In genomic region chr1:155531624-155532023, GRCh38 we compare ENCODE assay signal across 31 cellular contexts. TPM values are rescaled to one million over a fixed set of nuclear protein-coding genes. Genes with fewer than 3 reads are reported as not detected.
A peak's percentile ranks its signal among the peaks of the same experiment; 100 is the strongest.
DNase-seq lines count a peak whose midpoint lies in the region; ATAC-seq, FAIRE-seq and TF ChIP-seq lines count a peak whose summit lies in the region.
"Had no signal": no experiment of that assay in that cellular context is flagged by ENCODE, and none has a peak within 500 bp of the region (broad histone marks: within the 10 kb centered on the region; RNA-seq: fewer than 3 reads in every experiment).

No MANE protein-coding gene starts in this region.

- RAD21 ChIA-PET in GM12878 (lab: Charles Lee; ENCODE audit: unreplicated experiment), result no interaction called here

- peaks cover 12% of the 10 kb centered on the region for H3K4me1 Mint-ChIP-seq in type B pancreatic cell (ENCODE audit: unreplicated experiment)

- H3K4me3 ChIP-seq in left ventricle myocardium inferior (no peak overlapping the region), heart right ventricle (no peak overlapping the region), GM12878 (no peak overlapping the region), HepG2 (replicated peaks in 1 of 3; ENCODE audit: insufficient read depth in 1 of 3, low read depth in 2 of 3, low read length in 3 of 3) (no peak overlapping the region)
- H3K4me3 ChIP-seq: A549, BLaER1, GM23248, uterus had no signal

- H3K27me3 ChIP-seq in left ventricle myocardium inferior (ENCODE audit: low read depth) (no peaks in the 10 kb centered on the region), heart right ventricle (no peaks in the 10 kb centered on the region), GM12878 (replicated peaks in 1 of 2; ENCODE audit: control insufficient read depth in 2 of 2, insufficient read depth in 2 of 2, low read length in 1 of 2) (no peaks in the 10 kb centered on the region), HepG2 (ENCODE audit: control insufficient read depth in 1 of 2, insufficient read depth in 2 of 2, low read length in 2 of 2) (no peaks in the 10 kb centered on the region)
- H3K27me3 ChIP-seq: BLaER1, uterus had no signal

- BruUV-seq in GM12878 (replicated peaks; lab: Mats Ljungman, UMichigan), result no TSS peak
- BruUV-seq in HepG2 (replicated peaks; lab: Mats Ljungman, UMichigan), result no TSS peak

- ATAC-seq in heart right ventricle, result no peak
- ATAC-seq in GM12878, result no peak
- no peak for ATAC-seq in HepG2
- ATAC-seq: A549; left cardiac atrium; Panc1; stimulated activated memory B cell treated with anti-CD40 and anti-IgM and Interleukin-4, amounts not matched to agents 10 μg/mL and 1 μg/mL and 100 μg/mL, for 72 hours had no signal

- H4K20me1 ChIP-seq in GM12878 (ENCODE audit: control insufficient read depth, insufficient read depth), result no peaks in the 10 kb centered on the region
- H4K20me1 ChIP-seq in HepG2 (ENCODE audit: insufficient read depth, low read length), result peaks cover 14% of the 10 kb centered on the region

- TF ChIP-seq RAD21 in GM12878 (IDR thresholded peaks at IDR 0.05; ENCODE audit: insufficient read depth, low read depth, low read length), result no peak
- TF ChIP-seq RAD21 in HepG2 (CRISPR knock-in tag; IDR thresholded peaks at IDR 0.05), result no peak

- POLR2A ChIA-PET in GM12878 (lab: Charles Lee), result no interaction called here
- POLR2A ChIA-PET in HepG2 (lab: Yijun Ruan, JAX), result no interaction called here

- H3K27ac ChIP-seq in left ventricle myocardium inferior (replicated peaks), result peak overlapping the region; percentile 15
- H3K27ac ChIP-seq in heart right ventricle, result peak overlapping the region in 1 of 10 donors; percentile 2
- H3K27ac ChIP-seq in GM12878 (ENCODE audit: control insufficient read depth, insufficient read depth), result 0 out of 2 replicates have a peak overlapping the region, but pooled peaks have one; percentile 31
- H3K27ac ChIP-seq in HepG2 (ENCODE audit: extremely low read length, insufficient read depth, low read length), result no peak overlapping the region
- H3K27ac ChIP-seq: A549, BLaER1, GM23248 had no signal

- DNase-seq in left ventricle myocardium inferior, result no peak
- no peak for DNase-seq in heart right ventricle
- no peak for DNase-seq in GM12878 (ENCODE audit: low read depth, low spot score)
- no peak for DNase-seq in HepG2 (ENCODE audit: low spot score)
- DNase-seq in type B pancreatic cell (ENCODE audit: extremely low spot score, unreplicated experiment), result no peak
- DNase-seq in stimulated activated CD4-positive, alpha-beta T cell treated with anti-CD3 and anti-CD28 coated beads, Interleukin-2, amount 100 ng/mL, for 48 hours, result no peak
- DNase-seq in SW 1271 (lab: John Stamatoyannopoulos, UW), result no peak
- no peak for DNase-seq in activated effector memory CD4-positive, alpha-beta T cell treated with anti-CD3 and anti-CD28 coated beads, Interleukin-2, amount 50 U/mL, for 16 hours
- DNase-seq: activated CD8-positive, alpha-beta memory T cell treated with anti-CD3 and anti-CD28 coated beads for 24 hours; activated naive CD4-positive, alpha-beta T cell treated with anti-CD3 and anti-CD28 coated beads, Interleukin-2, amount 10 ng/mL, durations not matched to agents 7 days and 5 days; activated T-cell treated with anti-CD3 and anti-CD28 coated beads, Interleukin-2, amount 50 U/mL, for 48 hours; anterior cingulate cortex; DND-41; GM23248; head of caudate nucleus; KG1; left cardiac atrium; mesendoderm; NCI-H1436; NCI-H2171; NCI-H510A treated with DMSO at 0.1 percent for 48 hours; nucleus accumbens; retina; SIG-M5; stimulated activated CD4-positive, alpha-beta T cell treated with anti-CD3 and anti-CD28 coated beads, Interleukin-4, amount 100 ng/mL, for 1 hour; uterus had no signal

- no peak for FAIRE-seq in GM12878 (lab: Jason Lieb, UNC)
- peak; percentile 48 for FAIRE-seq in HepG2 (lab: Jason Lieb, UNC)
- FAIRE-seq: A549 had no signal

- peaks cover 69% of the 10 kb centered on the region for H3K4me1 ChIP-seq in left ventricle myocardium inferior
- H3K4me1 ChIP-seq in heart right ventricle, result peaks cover 0 to 67% (median 55%) of the 10 kb centered on the region in 9 donors
- peaks cover 33% of the 10 kb centered on the region for H3K4me1 ChIP-seq in GM12878 (ENCODE audit: control insufficient read depth, insufficient read depth, low read length)
- H3K4me1 ChIP-seq in HepG2 (ENCODE audit: insufficient read depth, low read length), result peaks cover 39% of the 10 kb centered on the region

- no peaks in the 10 kb centered on the region for H3K9me3 Mint-ChIP-seq in type B pancreatic cell
- H3K9me3 Mint-ChIP-seq: activated naive CD4-positive, alpha-beta T cell treated with anti-CD3 and anti-CD28 coated beads, Interleukin-2, amount 10 ng/mL, durations not matched to agents 7 days and 5 days; dendritic cell treated with granulocyte-macrophage colony-stimulating factor and Interleukin-4, amounts not matched to agents 40 ng/mL and 50 ng/mL, for 4 days; stimulated activated memory B cell treated with anti-CD40 and anti-IgM and Interleukin-4, amounts not matched to agents 10 μg/mL and 1 μg/mL and 100 μg/mL, for 72 hours had no signal

- no peak for TF ChIP-seq POLR2A in GM12878 (IDR thresholded peaks at IDR 0.05; ENCODE audit: low read depth, low read length)
- no peak for TF ChIP-seq POLR2A in HepG2 (IDR thresholded peaks at IDR 0.05; ENCODE audit: insufficient read depth in 1 of 2, low read depth in 2 of 2, low read length in 2 of 2)

- TF ChIP-seq EP300 in GM12878 (IDR thresholded peaks at IDR 0.05; ENCODE audit: borderline replicate concordance in 1 of 2, control insufficient read depth in 1 of 2, low read depth in 2 of 2, low read length in 2 of 2) (no peak), HepG2 (IDR thresholded peaks at IDR 0.05; ENCODE audit: low read depth in 2 of 2, low read length in 2 of 2) (no peak), HepG2 (CRISPR knock-in tag; IDR thresholded peaks at IDR 0.05; ENCODE audit: borderline replicate concordance) (no peak)

- peaks cover 4% of the 10 kb centered on the region for H3K36me3 Mint-ChIP-seq in type B pancreatic cell

- H3K9me3 ChIP-seq in left ventricle myocardium inferior (replicated peaks), result no peaks in the 10 kb centered on the region
- H3K9me3 ChIP-seq in heart right ventricle, result no peaks in the 10 kb centered on the region
- H3K9me3 ChIP-seq in GM12878 (replicated peaks; ENCODE audit: control insufficient read depth, insufficient read depth, low read length), result no peaks in the 10 kb centered on the region; the same call in 2 of the 3 replicates
- H3K9me3 ChIP-seq in HepG2 (ENCODE audit: low read length), result no peaks in the 10 kb centered on the region
- H3K9me3 ChIP-seq: A549, BLaER1, uterus had no signal

- in situ Hi-C loops in GM12878 (cut with MboI), result no loop called here
- in situ Hi-C loops in HepG2 (cut with HindIII; ENCODE audit: extremely low pct_ligation_motif_present, low pct_unique_long_range_greater_than_20kb), result no loop called here

- H3K4me3 Mint-ChIP-seq in type B pancreatic cell, result no peak overlapping the region
- H3K4me3 Mint-ChIP-seq: activated naive CD4-positive, alpha-beta T cell treated with anti-CD3 and anti-CD28 coated beads, Interleukin-2, amount 10 ng/mL, durations not matched to agents 7 days and 5 days; dendritic cell treated with granulocyte-macrophage colony-stimulating factor and Interleukin-4, amounts not matched to agents 40 ng/mL and 50 ng/mL, for 4 days; stimulated activated memory B cell treated with anti-CD40 and anti-IgM and Interleukin-4, amounts not matched to agents 10 μg/mL and 1 μg/mL and 100 μg/mL, for 72 hours had no signal

- H3K36me3 ChIP-seq in left ventricle myocardium inferior, result no peaks in the 10 kb centered on the region
- H3K36me3 ChIP-seq in heart right ventricle, result peaks cover 0 to 4% (median 0%) of the 10 kb centered on the region in 9 donors
- H3K36me3 ChIP-seq in GM12878 (ENCODE audit: control insufficient read depth in 2 of 2, insufficient read depth in 2 of 2, low read length in 1 of 2), result peaks cover 0 to 3% of the 10 kb centered on the region in 2 experiments; a peak in 2 of 4 replicates
- H3K36me3 ChIP-seq in HepG2 (replicated peaks in 1 of 2; ENCODE audit: control insufficient read depth in 1 of 2, insufficient read depth in 2 of 2, low read length in 2 of 2), result no peaks in the 10 kb centered on the region; a peak in 1 of 5 replicates
- H3K36me3 ChIP-seq: uterus had no signal

- SMC1A ChIA-PET in GM12878 (lab: Charles Lee; ENCODE audit: uncharacterized antibody, unreplicated experiment), result interaction anchor here (0.7 to 1.8 kb wide), 3 partner anchors 10 to 24 kb away, joined by 3 to 4 read pairs (median 4); no protein-coding TSS in a partner anchor

- CTCF ChIA-PET in GM12878 (lab: Yijun Ruan, JAX), result no interaction called here
- CTCF ChIA-PET in HepG2 (lab: Yijun Ruan, JAX; ENCODE audit: low intra/inter-chr PET ratio, low total read pairs), result no interaction called here

- H3K9ac ChIP-seq in GM12878 (ENCODE audit: control insufficient read depth, insufficient read depth, low read length) (no peak overlapping the region), HepG2 (ENCODE audit: insufficient read depth, low read depth, low read length) (no peak overlapping the region)
- H3K9ac ChIP-seq: BLaER1, GM23248 had no signal

- H3K79me2 ChIP-seq in GM12878 (ENCODE audit: control insufficient read depth, insufficient read depth, low read length), result peaks cover 87% of the 10 kb centered on the region
- H3K79me2 ChIP-seq in HepG2 (ENCODE audit: insufficient read depth, low read length), result peaks cover 86% of the 10 kb centered on the region

- no peak overlapping the region for H2AFZ ChIP-seq in GM12878 (ENCODE audit: control insufficient read depth, low read depth, low read length)
- no peak overlapping the region for H2AFZ ChIP-seq in HepG2 (ENCODE audit: low read length)
- H2AFZ ChIP-seq: GM23248 had no signal

- intact Hi-C loops in left ventricle myocardium inferior (cut with micrococcal nuclease) (no loop called here), heart right ventricle (cut with DNase I) (no loop called here), GM12878 (cut with micrococcal nuclease; ENCODE audit: unreplicated experiment) (no loop called here), HepG2 (cut with micrococcal nuclease; ENCODE audit: unreplicated experiment) (no loop called here)

- 47 to 59% methylated on average over 1 of the region's 1 CpG for WGBS in heart right ventricle, 2 donors
- 0% methylated on average over 1 of the region's 1 CpG for WGBS in GM12878 (ENCODE audit: insufficient coverage, insufficient replicate concordance, low lambda C conversion rate, missing lambda C conversion rate)
- WGBS in HepG2 (ENCODE audit: low lambda C conversion rate), result 80% methylated on average over 1 of the region's 1 CpG

- peak overlapping the region; percentile 59 for H3K27ac Mint-ChIP-seq in type B pancreatic cell
- H3K27ac Mint-ChIP-seq: activated naive CD4-positive, alpha-beta T cell treated with anti-CD3 and anti-CD28 coated beads, Interleukin-2, amount 10 ng/mL, durations not matched to agents 7 days and 5 days; dendritic cell treated with granulocyte-macrophage colony-stimulating factor and Interleukin-4, amounts not matched to agents 40 ng/mL and 50 ng/mL, for 4 days; stimulated activated memory B cell treated with anti-CD40 and anti-IgM and Interleukin-4, amounts not matched to agents 10 μg/mL and 1 μg/mL and 100 μg/mL, for 72 hours had no signal

- TF ChIP-seq CTCF in left ventricle myocardium inferior (IDR thresholded peaks at IDR 0.05; ENCODE audit: borderline replicate concordance) (no peak), heart right ventricle (IDR thresholded peaks at IDR 0.05) (no peak), GM12878 (IDR thresholded peaks at IDR 0.05 in 2 of 3, conservative IDR thresholded peaks at IDR 0.05 in 1 of 3; ENCODE audit: control insufficient read depth in 2 of 3, extremely low read depth in 1 of 3, insufficient read depth in 1 of 3, low read depth in 3 of 3, low read length in 3 of 3) (no peak), HepG2 (CRISPR knock-in tag; IDR thresholded peaks at IDR 0.05) (no peak), type B pancreatic cell (conservative IDR thresholded peaks at IDR 0.05) (no peak)

- no peaks in the 10 kb centered on the region for H3K27me3 Mint-ChIP-seq in type B pancreatic cell
- H3K27me3 Mint-ChIP-seq: activated naive CD4-positive, alpha-beta T cell treated with anti-CD3 and anti-CD28 coated beads, Interleukin-2, amount 10 ng/mL, durations not matched to agents 7 days and 5 days; dendritic cell treated with granulocyte-macrophage colony-stimulating factor and Interleukin-4, amounts not matched to agents 40 ng/mL and 50 ng/mL, for 4 days; stimulated activated memory B cell treated with anti-CD40 and anti-IgM and Interleukin-4, amounts not matched to agents 10 μg/mL and 1 μg/mL and 100 μg/mL, for 72 hours had no signal

- H3K4me2 ChIP-seq in GM12878 (ENCODE audit: control insufficient read depth, insufficient read depth), result no peak overlapping the region
- no peak overlapping the region for H3K4me2 ChIP-seq in HepG2 (ENCODE audit: low read depth, low read length)
- H3K4me2 ChIP-seq: A549, BLaER1 had no signal

RNA-seq across cellular contexts. Expression of gene ASH1L, which starts 31.0 kb away (rescaled TPM):
- total RNA-seq in left ventricle myocardium inferior (38.7 TPM), heart right ventricle (10 to 100 TPM; 42.0 to 56.8 (median 48.2) TPM), GM12878 (2014; rRNA removed) (14.7 and 17.2 TPM in 2 replicates), GM12878 (2014; rRNA removed; fragmentation: Illumina TruSeq; extraction: Trizol) (22.0 and 22.6 TPM in 2 replicates), GM12878 (2021) (23.9 and 24.5 TPM in 2 replicates), HepG2 (2016; rRNA removed; fragmentation: Illumina TruSeq; extraction: Trizol) (15.3 and 16.5 TPM in 2 replicates), type B pancreatic cell (ENCODE audit: low replicate concordance) (40.7 and 43.7 TPM in 2 replicates)
- polyA plus RNA-seq in heart right ventricle (10 to 100 TPM in 1 of 2 donors, 1 to 10 TPM in 1; 5.1 to 10.9 TPM), GM12878 (2011; rRNA removed) (22.2 and 22.4 TPM in 2 replicates), GM12878 (2014; fragmentation: Illumina TruSeq; extraction: Trizol) (15.9 and 16.8 TPM in 2 replicates), GM12878 (2014; fragmentation: Nextera tagmentation; extraction: Ambion mirVana) (1 to 10 TPM; 1.7 to 5.9 TPM), GM12878 (2014; rRNA removed) (11.3 and 12.1 TPM in 2 replicates), GM12878 (2016; fragmentation: Nextera tagmentation; extraction: Ambion mirVana) (10 to 100 TPM; 17.3 to 18.6 TPM), HepG2 (2011; rRNA removed) (9.2 and 10.2 TPM in 2 replicates)
- 299 TPM in 2 replicates for total RNA-seq in GM12878 (2013; cell fraction: nucleolus; rRNA removed)
- 6.9 TPM for polyA plus RNA-seq in GM12878 (2011; ENCODE audit: low read depth)
- 16.5 and 22.0 TPM in 2 replicates for polyA plus RNA-seq in GM12878 (2011; cell fraction: cytosol; rRNA removed)
- polyA plus RNA-seq in GM12878 (2011; cell fraction: nucleus; rRNA removed), result 51.5 and 53.8 TPM in 2 replicates
- polyA plus RNA-seq in GM12878 (2012), result 10.7 and 11.1 TPM in 2 replicates
- polyA minus RNA-seq in GM12878 (2011; rRNA and poly(A)+ RNA removed), result 64.2 and 66.3 TPM in 2 replicates
- polyA minus RNA-seq in GM12878 (2011; cell fraction: cytosol; rRNA and poly(A)+ RNA removed), result 20.3 and 20.7 TPM in 2 replicates
- polyA minus RNA-seq in GM12878 (2011; cell fraction: nucleus; rRNA and poly(A)+ RNA removed), result 61.3 and 90.6 TPM in 2 replicates
- 19.6 and 20.3 TPM in 2 replicates for total RNA-seq in HepG2 (2016; cell fraction: cytosol; rRNA removed; fragmentation: Illumina TruSeq; extraction: Trizol; ENCODE audit: low read depth)
- total RNA-seq in HepG2 (2016; cell fraction: insoluble cytoplasmic fraction; rRNA removed; fragmentation: Illumina TruSeq; extraction: Trizol), result 14.4 and 14.8 TPM in 2 replicates
- total RNA-seq in HepG2 (2016; cell fraction: membrane; rRNA removed; fragmentation: Illumina TruSeq; extraction: Trizol), result 9.8 and 10.0 TPM in 2 replicates
- total RNA-seq in HepG2 (2016; cell fraction: nucleus; rRNA removed; fragmentation: Illumina TruSeq; extraction: Trizol), result 33.1 and 33.8 TPM in 2 replicates
- 6.4 and 7.0 TPM in 2 replicates for polyA plus RNA-seq in HepG2 (2011; cell fraction: cytosol; rRNA removed)
- polyA plus RNA-seq in HepG2 (2011; cell fraction: nucleus; rRNA removed), result 25.8 and 26.9 TPM in 2 replicates
- polyA plus RNA-seq in HepG2 (2012), result 9.5 and 10.7 TPM in 2 replicates
- 0.15 and 0.16 TPM in 2 replicates for polyA plus RNA-seq in HepG2 (2016; cell fraction: cytosol; fragmentation: Illumina TruSeq; extraction: Trizol; ENCODE audit: low read depth)
- polyA plus RNA-seq in HepG2 (2016; cell fraction: insoluble cytoplasmic fraction; fragmentation: Illumina TruSeq; extraction: Trizol; ENCODE audit: low read depth), result 4.2 and 5.1 TPM in 2 replicates
- 0.31 and 0.43 TPM in 2 replicates for polyA plus RNA-seq in HepG2 (2016; cell fraction: membrane; fragmentation: Illumina TruSeq; extraction: Trizol; ENCODE audit: low read depth)
- polyA plus RNA-seq in HepG2 (2016; cell fraction: nucleus; fragmentation: Illumina TruSeq; extraction: Trizol; ENCODE audit: insufficient read depth, low read depth), result 17.2 and 21.7 TPM in 2 replicates
- 27.4 and 50.2 TPM in 2 replicates for polyA minus RNA-seq in HepG2 (2011; rRNA and poly(A)+ RNA removed; ENCODE audit: low replicate concordance)
- 12.0 and 13.7 TPM in 2 replicates for polyA minus RNA-seq in HepG2 (2011; cell fraction: cytosol; rRNA and poly(A)+ RNA removed)
- polyA minus RNA-seq in HepG2 (2011; cell fraction: nucleus; rRNA and poly(A)+ RNA removed), result 67.2 and 85.5 TPM in 2 replicates
